ENCODE assay signal across 8 cellular contexts in the genomic region with DNA sequence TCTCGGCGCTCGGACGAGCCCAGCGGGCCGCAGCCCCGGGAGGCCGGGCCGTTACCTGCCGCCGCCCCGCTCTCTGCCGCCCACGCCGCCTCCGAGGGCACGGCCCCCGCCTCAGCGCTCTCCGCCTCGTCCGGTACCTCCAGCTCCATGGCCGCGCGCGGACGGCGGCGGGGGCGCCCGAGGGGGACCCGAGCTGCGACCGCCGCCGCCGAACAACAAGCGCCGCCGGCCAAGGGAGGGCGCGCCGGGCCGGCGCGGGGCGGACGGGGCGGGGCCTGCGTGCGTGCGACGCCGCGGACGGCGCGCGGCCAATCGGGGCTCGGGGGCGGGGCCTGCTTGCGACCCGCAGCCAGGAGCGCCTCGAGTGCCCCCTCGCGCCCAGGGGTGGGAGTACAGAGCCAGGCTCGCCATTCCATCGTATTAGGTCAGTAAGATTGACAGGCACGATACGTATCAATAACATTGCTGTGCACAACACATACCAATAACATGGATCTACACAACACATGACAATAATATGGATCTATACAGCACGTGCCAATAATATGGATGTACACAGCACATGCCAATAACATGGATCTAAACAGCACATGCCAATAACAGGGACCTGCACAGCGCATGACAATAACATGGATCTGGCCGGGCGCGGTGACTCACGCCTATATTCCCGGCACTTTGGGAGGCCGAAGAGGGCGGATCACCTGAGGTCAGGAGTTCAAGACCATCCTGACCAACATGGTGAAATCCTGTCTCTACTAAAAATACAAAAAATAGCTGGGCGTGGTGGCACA. TPM values are rescaled to one million over a fixed set of nuclear protein-coding genes. Genes with fewer than 3 reads are reported as not detected.
A peak's percentile ranks its signal among the peaks of the same experiment; 100 is the strongest.
DNase-seq lines count a peak whose midpoint lies in the region; ATAC-seq and TF ChIP-seq lines count a peak whose summit lies in the region.

A gene with protein sequence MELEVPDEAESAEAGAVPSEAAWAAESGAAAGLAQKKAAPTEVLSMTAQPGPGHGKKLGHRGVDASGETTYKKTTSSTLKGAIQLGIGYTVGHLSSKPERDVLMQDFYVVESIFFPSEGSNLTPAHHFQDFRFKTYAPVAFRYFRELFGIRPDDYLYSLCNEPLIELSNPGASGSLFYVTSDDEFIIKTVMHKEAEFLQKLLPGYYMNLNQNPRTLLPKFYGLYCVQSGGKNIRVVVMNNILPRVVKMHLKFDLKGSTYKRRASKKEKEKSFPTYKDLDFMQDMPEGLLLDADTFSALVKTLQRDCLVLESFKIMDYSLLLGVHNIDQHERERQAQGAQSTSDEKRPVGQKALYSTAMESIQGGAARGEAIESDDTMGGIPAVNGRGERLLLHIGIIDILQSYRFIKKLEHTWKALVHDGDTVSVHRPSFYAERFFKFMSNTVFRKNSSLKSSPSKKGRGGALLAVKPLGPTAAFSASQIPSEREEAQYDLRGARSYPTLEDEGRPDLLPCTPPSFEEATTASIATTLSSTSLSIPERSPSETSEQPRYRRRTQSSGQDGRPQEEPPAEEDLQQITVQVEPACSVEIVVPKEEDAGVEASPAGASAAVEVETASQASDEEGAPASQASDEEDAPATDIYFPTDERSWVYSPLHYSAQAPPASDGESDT (minus strand): TSS at position 227 of the 791 bp plus-strand sequence. CDS start 78 bp downstream, at position 149.

- intact Hi-C loops in left colon (cut with DNase I, micrococcal nuclease): loop anchor here (5.0 kb wide), 1 partner anchor 33 kb away; no protein-coding TSS in a partner anchor

- H3K27ac Mint-ChIP-seq in chondrocyte (ENCODE audit: unreplicated experiment): peak within 1 kb of the TSS; percentile 91

- TF ChIP-seq CTCF in chondrocyte (IDR thresholded peaks at IDR 0.05): peak; percentile 82

- no peaks in the 10 kb centered on the region for H3K36me3 Mint-ChIP-seq in chondrocyte (ENCODE audit: low read depth)

- H3K4me1 Mint-ChIP-seq in chondrocyte (ENCODE audit: low read depth): peaks cover 24% of the 10 kb centered on the region

- H3K9me3 Mint-ChIP-seq in chondrocyte (ENCODE audit: low read depth): no peaks in the 10 kb centered on the region

- peak within 1 kb of the TSS; percentile 92 for H3K4me3 Mint-ChIP-seq in chondrocyte (ENCODE audit: unreplicated experiment)

- ATAC-seq in GM18867 (IDR thresholded peaks at IDR 0.05; ENCODE audit: unreplicated experiment) (peak; percentile 87), HG03103 (IDR thresholded peaks at IDR 0.05; ENCODE audit: low read depth, unreplicated experiment) (peak; percentile 68), left colon (peak; percentile 94)

- DNase-seq in AG08395 (ENCODE audit: low spot score) (peak; percentile 96), NCI-H2196 treated with DMSO at 0.1 percent for 48 hours (lab: John Stamatoyannopoulos, UW; ENCODE audit: unreplicated experiment) (peak; percentile 78), chondrocyte (ENCODE audit: low spot score) (no peak), left colon (peak; percentile 79 to 95)
- peak; percentile 89 for DNase-seq in activated CD4-positive, alpha-beta T cell treated with anti-CD3 and anti-CD28 coated beads for 1 hour
- peak; percentile 96 to 97 for DNase-seq in stimulated activated CD4-positive, alpha-beta T cell treated with anti-CD3 and anti-CD28 coated beads, Interleukin-2, amount 100 ng/mL, for 24 hours

- H3K27me3 Mint-ChIP-seq in chondrocyte (ENCODE audit: low read depth): no peaks in the 10 kb centered on the region

RNA-seq across cellular contexts. Expression of the gene that starts here (rescaled TPM):
- total RNA-seq in chondrocyte (81.0 to 98.4 TPM (median 85.5 TPM) in 3 replicates), left colon (10 to 100 TPM; 25.1 to 33.1 TPM)
